In genomic region chr12:53695148-53696138, GRCh38 we compare ENCODE assay signal across 8 cellular contexts. TPM values are rescaled to one million over a fixed set of nuclear protein-coding genes. Genes with fewer than 3 reads are reported as not detected.
A peak's percentile ranks its signal among the peaks of the same experiment; 100 is the strongest.
DNase-seq lines count a peak whose midpoint lies in the region; ATAC-seq, FAIRE-seq and TF ChIP-seq lines count a peak whose summit lies in the region.

No MANE protein-coding gene starts in this region.

- H2BK20ac ChIP-seq in H1 (ENCODE audit: low read length) = 0 out of 2 replicates have a peak overlapping the region, but pooled peaks have one; percentile 48

- TF ChIP-seq RAD21 in H1 (IDR thresholded peaks at IDR 0.05 in 1 of 2, conservative IDR thresholded peaks at IDR 0.05 in 1 of 2; ENCODE audit: low read depth in 2 of 2, low read length in 2 of 2) = no peak

- TF ChIP-seq EP300 in H1 (IDR thresholded peaks at IDR 0.05; ENCODE audit: borderline replicate concordance in 1 of 2, low read depth in 2 of 2, low read length in 2 of 2) = no peak

- H3K9ac ChIP-seq in H1 (replicated peaks in 1 of 4; ENCODE audit: extremely low read depth in 1 of 4, low read depth in 3 of 4, low read length in 3 of 4) = 0 out of 7 replicates have a peak overlapping the region, but pooled peaks of 1 of the 4 experiments have one; percentile 6

- peak overlapping the region; percentile 55; the same call in 1 of the 2 replicates for H2BK12ac ChIP-seq in H1 (ENCODE audit: low read depth, low read length)

- H2BK15ac ChIP-seq in H1 (ENCODE audit: low read length) = peak overlapping the region; percentile 29; the same call in 1 of the 2 replicates

- H3K23me2 ChIP-seq in H1 (ENCODE audit: low read depth, low read length) = peaks cover 11% of the 10 kb centered on the region

- H4K20me1 ChIP-seq in H1 (replicated peaks in 1 of 2; ENCODE audit: control insufficient read depth in 1 of 2, insufficient read depth in 2 of 2, low read length in 2 of 2) = no peaks in the 10 kb centered on the region

- H2AFZ ChIP-seq in H1 (ENCODE audit: low read length) = 0 out of 2 replicates have a peak overlapping the region, but pooled peaks have one; percentile 67

- H3K4me2 ChIP-seq in H1 (ENCODE audit: insufficient read depth in 1 of 2, low read depth in 2 of 2, low read length in 2 of 2) = peak overlapping the region; percentile 80 to 87

- no peaks in the 10 kb centered on the region for H3K79me2 ChIP-seq in H1 (ENCODE audit: control insufficient read depth in 1 of 2, insufficient read depth in 2 of 2, low read length in 2 of 2)

- no peak overlapping the region; the same call in 1 of the 2 replicates for H4K8ac ChIP-seq in H1 (ENCODE audit: extremely low read depth, insufficient read depth, low read length)

- peak overlapping the region; percentile 53 for H3K4me3 Mint-ChIP-seq in activated CD4-positive, alpha-beta T cell treated with anti-CD3 and anti-CD28 coated beads for 36 hours
- H3K4me3 Mint-ChIP-seq in mesothelial cell of epicardium = peak overlapping the region; percentile 61

- WGBS in H1 (ENCODE audit: extremely low coverage in 1 of 2, insufficient coverage in 1 of 2, insufficient read length in 1 of 2, insufficient replicate concordance in 2 of 2, low coverage in 1 of 2, low lambda C conversion rate in 2 of 2, missing lambda C conversion rate in 1 of 2), 2 experiments = 8% methylated on average over 42 of the region's 58 CpGs; no CpG with 5 or more reads in 1 of the 2 experiments

- H3K27me3 ChIP-seq in H1 (replicated peaks in 1 of 4; ENCODE audit: control insufficient read depth in 3 of 4, extremely low read depth in 1 of 4, insufficient read depth in 3 of 4, low read length in 3 of 4) = peaks cover 8 to 40% (median 35%) of the 10 kb centered on the region in 4 experiments

- H3K27ac ChIP-seq in H1 (ENCODE audit: low read depth, low read length) = no peak overlapping the region

- H3K56ac ChIP-seq in H1 (replicated peaks; ENCODE audit: insufficient read length, low read depth, low read length) = no peak overlapping the region

- CTCF ChIA-PET in activated CD4-positive, alpha-beta T cell treated with anti-CD3 and anti-CD28 coated beads for 36 hours (lab: Charles Lee) = interaction anchor here (0.5 to 1.1 kb wide), 7 partner anchors 16 to 246 kb away, joined by 3 to 8 read pairs (median 3); partner anchors contain the start of gene CISTR
- CTCF ChIA-PET in H1 (lab: Charles Lee; ENCODE audit: partially characterized antibody) = interaction anchor here (0.7 to 7.1 kb wide), 6 partner anchors 10 to 291 kb away, joined by 3 to 194 read pairs (median 5); no protein-coding TSS in a partner anchor

- no peaks in the 10 kb centered on the region for H3K36me3 ChIP-seq in H1 (ENCODE audit: control insufficient read depth in 2 of 4, insufficient read depth in 4 of 4, low read length in 3 of 4)

- intact Hi-C loops in activated CD4-positive, alpha-beta T cell treated with anti-CD3 and anti-CD28 coated beads for 36 hours (cut with DNase I, micrococcal nuclease) = loop anchor here in 1 of 2 experiments (2.0 kb wide), 1 partner anchor 19 kb away; the partner anchor contains the start of gene ATP5MC2

- H2AK5ac ChIP-seq in H1 (ENCODE audit: low read depth, low read length) = no peak overlapping the region

- H3K23ac ChIP-seq in H1 (ENCODE audit: insufficient read length) = no peak overlapping the region

- no peaks in the 10 kb centered on the region for H3K36me3 Mint-ChIP-seq in activated CD4-positive, alpha-beta T cell treated with anti-CD3 and anti-CD28 coated beads for 36 hours (ENCODE audit: low read depth)
- no peaks in the 10 kb centered on the region for H3K36me3 Mint-ChIP-seq in mesothelial cell of epicardium

- TF ChIP-seq POLR2A in H1 (IDR thresholded peaks at IDR 0.05; ENCODE audit: control extremely low read depth in 1 of 2, low read depth in 2 of 2, low read length in 2 of 2) = no peak

- H3K79me1 ChIP-seq in H1 (ENCODE audit: low read depth, low read length) = no peaks in the 10 kb centered on the region

- TF ChIP-seq CTCF in H1 (IDR thresholded peaks at IDR 0.05; ENCODE audit: control extremely low read depth in 1 of 3, insufficient read depth in 1 of 3, low read depth in 1 of 3, low read length in 3 of 3) (no peak; a peak in 1 of 4 replicates), mesothelial cell of epicardium (IDR thresholded peaks at IDR 0.05; ENCODE audit: unreplicated experiment) (no peak)

- no peak overlapping the region for H4K91ac ChIP-seq in H1 (replicated peaks; ENCODE audit: insufficient read length, low read length)

- H3K18ac ChIP-seq in H1 (ENCODE audit: extremely low read depth, low read length) = peak overlapping the region; percentile 87

- H3K4me1 Mint-ChIP-seq in activated CD4-positive, alpha-beta T cell treated with anti-CD3 and anti-CD28 coated beads for 36 hours = peaks cover 27% of the 10 kb centered on the region
- peaks cover 27% of the 10 kb centered on the region for H3K4me1 Mint-ChIP-seq in mesothelial cell of epicardium

- POLR2A ChIA-PET in activated CD4-positive, alpha-beta T cell treated with anti-CD3 and anti-CD28 coated beads for 36 hours (lab: Charles Lee) = interaction anchor here (1.3 kb wide), 2 partner anchors 50 to 51 kb away, joined by 3 read pairs; no protein-coding TSS in a partner anchor
- POLR2A ChIA-PET in H1 (lab: Charles Lee; ENCODE audit: partially characterized antibody) = interaction anchor here (0.8 to 11.9 kb wide), 7 partner anchors 9 to 212 kb away, joined by 3 to 109 read pairs (median 5); partner anchors contain the start of gene ATP5MC2

- peaks cover 3 to 17% (median 9%) of the 10 kb centered on the region in 4 experiments for H3K4me1 ChIP-seq in H1 (replicated peaks in 1 of 4; ENCODE audit: control insufficient read depth in 3 of 4, insufficient read depth in 4 of 4, low read length in 3 of 4)

- H3K9me3 Mint-ChIP-seq in activated CD4-positive, alpha-beta T cell treated with anti-CD3 and anti-CD28 coated beads for 36 hours (ENCODE audit: low read depth) = no peaks in the 10 kb centered on the region
- H3K9me3 Mint-ChIP-seq in mesothelial cell of epicardium = peaks cover 4% of the 10 kb centered on the region

- no peaks in the 10 kb centered on the region for H3K9me3 ChIP-seq in H1 (ENCODE audit: insufficient read depth in 2 of 2, low read depth in 1 of 2, low read length in 1 of 2)

- peak; percentile 82 for ATAC-seq in activated CD4-positive, alpha-beta T cell treated with anti-CD3 and anti-CD28 coated beads for 36 hours
- ATAC-seq in HG02678 (IDR thresholded peaks at IDR 0.05; ENCODE audit: unreplicated experiment) = no peak
- ATAC-seq in HG02938 (IDR thresholded peaks at IDR 0.05; ENCODE audit: unreplicated experiment) = no peak

- H2BK120ac ChIP-seq in H1 (replicated peaks; ENCODE audit: low read depth, low read length) = peak overlapping the region; percentile 52

- peaks cover 69% of the 10 kb centered on the region for H3K27me3 Mint-ChIP-seq in activated CD4-positive, alpha-beta T cell treated with anti-CD3 and anti-CD28 coated beads for 36 hours
- peaks cover 84% of the 10 kb centered on the region for H3K27me3 Mint-ChIP-seq in mesothelial cell of epicardium (ENCODE audit: low read depth)

- FAIRE-seq in H1 (lab: Jason Lieb, UNC) (no peak), urothelium cell line (lab: Jason Lieb, UNC) (no peak)

- peak overlapping the region; percentile 20 for H3K27ac Mint-ChIP-seq in activated CD4-positive, alpha-beta T cell treated with anti-CD3 and anti-CD28 coated beads for 36 hours
- peak overlapping the region; percentile 21 for H3K27ac Mint-ChIP-seq in mesothelial cell of epicardium

- H3K14ac ChIP-seq in H1 (ENCODE audit: insufficient read length) = no peak overlapping the region

- H2BK5ac ChIP-seq in H1 (ENCODE audit: low read depth, low read length) = 0 out of 2 replicates have a peak overlapping the region, but pooled peaks have one; percentile 10

- H3K4me3 ChIP-seq in H1 (ENCODE audit: extremely low read depth in 1 of 4, insufficient read depth in 2 of 4, low read depth in 3 of 4, low read length in 4 of 4) = peak overlapping the region; percentile 35 to 57 (median 41)

- H3K4ac ChIP-seq in H1 (replicated peaks; ENCODE audit: insufficient read length, low read depth, low read length) = peak overlapping the region; percentile 64

- DNase-seq in NCI-H1417 (lab: John Stamatoyannopoulos, UW) (peak in 2 of 3 experiments; percentile 85 to 89), NCI-H1417 treated with DMSO at 0.1 percent for 48 hours (lab: John Stamatoyannopoulos, UW) (no peak), H1 (ENCODE audit: low read depth in 1 of 2, low spot score in 2 of 2) (peak in 1 of 2 experiments; percentile 74), mesothelial cell of epicardium (ENCODE audit: low spot score in 2 of 2, unreplicated experiment in 2 of 2) (peak; percentile 35 to 59), urothelium cell line (ENCODE audit: low spot score) (peak; percentile 73)
- peak; percentile 67 for DNase-seq in activated CD4-positive, alpha-beta T cell treated with anti-CD3 and anti-CD28 coated beads for 36 hours

- H4K5ac ChIP-seq in H1 (ENCODE audit: insufficient read length, low read depth, low read length) = no peak overlapping the region

RNA-seq across cellular contexts. Expression of gene ATP5MC2, which starts 19.6 kb away (rescaled TPM):
- total RNA-seq in activated CD4-positive, alpha-beta T cell treated with anti-CD3 and anti-CD28 coated beads for 36 hours = 100 to 1,000 TPM; 356 to 415 TPM
- total RNA-seq in H1 (2021; fragmentation: NEBNext Ultra II Directional; extraction: Animal tissue kit (Norgen Biotek cat#: 25700)) = 401 and 408 TPM in 2 replicates
- polyA plus RNA-seq in H1 (2011; rRNA removed) = 823 and 952 TPM in 2 replicates
- polyA plus RNA-seq in H1 (2011; cell fraction: cytosol; rRNA removed) = 584 TPM
- polyA plus RNA-seq in H1 (2011; cell fraction: nucleus; rRNA removed) = 709 TPM
- polyA plus RNA-seq in H1 (2012, experiment 1 of 2) = 445 to 731 TPM (median 682 TPM) in 4 replicates
- polyA plus RNA-seq in H1 (2012, experiment 2 of 2) = 757 TPM
- 530 TPM for polyA plus RNA-seq in H1 (2013, experiment 1 of 2)
- 521 TPM for polyA plus RNA-seq in H1 (2013, experiment 2 of 2)
- polyA minus RNA-seq in H1 (2011; rRNA and poly(A)+ RNA removed) = 687 and 870 TPM in 2 replicates
- 270 TPM for polyA minus RNA-seq in H1 (2011; cell fraction: cytosol; rRNA and poly(A)+ RNA removed)
- polyA minus RNA-seq in H1 (2011; cell fraction: nucleus; rRNA and poly(A)+ RNA removed) = 276 TPM
- total RNA-seq in mesothelial cell of epicardium = 356 to 359 TPM (median 356 TPM) in 3 replicates

RNA-seq across cellular contexts. Expression of gene CALCOCO1, which starts 31.8 kb away (rescaled TPM):
- 10 to 100 TPM; 17.1 to 20.4 TPM for total RNA-seq in activated CD4-positive, alpha-beta T cell treated with anti-CD3 and anti-CD28 coated beads for 36 hours
- 18.7 and 20.3 TPM in 2 replicates for total RNA-seq in H1 (2021; fragmentation: NEBNext Ultra II Directional; extraction: Animal tissue kit (Norgen Biotek cat#: 25700))
- 35.3 and 39.3 TPM in 2 replicates for polyA plus RNA-seq in H1 (2011; rRNA removed)
- 32.3 TPM for polyA plus RNA-seq in H1 (2011; cell fraction: cytosol; rRNA removed)
- 65.4 TPM for polyA plus RNA-seq in H1 (2011; cell fraction: nucleus; rRNA removed)
- polyA plus RNA-seq in H1 (2012, experiment 1 of 2) = 18.8 to 23.4 TPM (median 21.7 TPM) in 4 replicates
- 17.8 TPM for polyA plus RNA-seq in H1 (2012, experiment 2 of 2)
- polyA plus RNA-seq in H1 (2013, experiment 1 of 2) = 12.3 TPM
- polyA plus RNA-seq in H1 (2013, experiment 2 of 2) = 10.1 TPM
- 33.5 and 37.1 TPM in 2 replicates for polyA minus RNA-seq in H1 (2011; rRNA and poly(A)+ RNA removed)
- polyA minus RNA-seq in H1 (2011; cell fraction: cytosol; rRNA and poly(A)+ RNA removed) = 9.6 TPM
- polyA minus RNA-seq in H1 (2011; cell fraction: nucleus; rRNA and poly(A)+ RNA removed) = 28.7 TPM
- total RNA-seq in mesothelial cell of epicardium = 124 to 130 TPM (median 124 TPM) in 3 replicates

RNA-seq across cellular contexts. Expression of gene CISTR, which starts 56.3 kb away (rescaled TPM):
- total RNA-seq in activated CD4-positive, alpha-beta T cell treated with anti-CD3 and anti-CD28 coated beads for 36 hours = not detected
- not detected in 2 replicates for total RNA-seq in H1 (2021; fragmentation: NEBNext Ultra II Directional; extraction: Animal tissue kit (Norgen Biotek cat#: 25700))
- not detected in 2 replicates for polyA plus RNA-seq in H1 (2011; rRNA removed)
- not detected for polyA plus RNA-seq in H1 (2011; cell fraction: cytosol; rRNA removed)
- not detected for polyA plus RNA-seq in H1 (2011; cell fraction: nucleus; rRNA removed)
- polyA plus RNA-seq in H1 (2012, experiment 1 of 2) = not detected in 4 replicates
- not detected for polyA plus RNA-seq in H1 (2012, experiment 2 of 2)
- not detected for polyA plus RNA-seq in H1 (2013, experiment 1 of 2)
- not detected for polyA plus RNA-seq in H1 (2013, experiment 2 of 2)
- not detected in 2 replicates for polyA minus RNA-seq in H1 (2011; rRNA and poly(A)+ RNA removed)
- not detected for polyA minus RNA-seq in H1 (2011; cell fraction: cytosol; rRNA and poly(A)+ RNA removed)
- polyA minus RNA-seq in H1 (2011; cell fraction: nucleus; rRNA and poly(A)+ RNA removed) = not detected
- total RNA-seq in mesothelial cell of epicardium = not detected in 3 replicates
